ENCODE assay signal across 18 cellular contexts in genomic region chr3:65534825-65535224, GRCh38.
DNase-seq lines count a peak whose midpoint lies in the region; ATAC-seq, FAIRE-seq and TF ChIP-seq lines count a peak whose summit lies in the region.
"Had no signal": no experiment of that assay in that cellular context is flagged by ENCODE, and none has a peak within 500 bp of the region (broad histone marks: within the 10 kb centered on the region; RNA-seq: fewer than 3 reads in every experiment).

No MANE protein-coding gene starts in this region.

- no peak for FAIRE-seq in K562 (lab: Jason Lieb, UNC)

- H3K9me2 ChIP-seq in Loucy (replicated peaks; ENCODE audit: low read depth, low read length), result no peaks in the 10 kb centered on the region
- no peaks in the 10 kb centered on the region for H3K9me2 ChIP-seq in PC-9 (ENCODE audit: insufficient read depth)

- BruUV-seq in K562 (replicated peaks; lab: Mats Ljungman, UMichigan) (no TSS peak), PC-9 (replicated peaks; lab: Mats Ljungman, UMichigan) (no TSS peak)

- H4K20me1 ChIP-seq in Loucy (ENCODE audit: insufficient read depth, low read length, poor library complexity, severe bottlenecking), result no peaks in the 10 kb centered on the region
- no peaks in the 10 kb centered on the region for H4K20me1 ChIP-seq in K562 (replicated peaks; ENCODE audit: control insufficient read depth, insufficient read depth, low read length)
- no peaks in the 10 kb centered on the region for H4K20me1 ChIP-seq in PC-9 (ENCODE audit: insufficient read depth)

- H3K27ac ChIP-seq in K562 (ENCODE audit: extremely low read depth, low read depth, low read length) (peak overlapping the region; percentile 29; the same call in 1 of the 3 replicates), PC-9 (no peak overlapping the region)
- H3K27ac ChIP-seq: 22Rv1 had no signal

- intact Hi-C loops in K562 (cut with micrococcal nuclease), result no loop called here
- intact Hi-C loops in left ventricle myocardium superior (cut with micrococcal nuclease), result no loop called here
- intact Hi-C loops in PC-9 (cut with micrococcal nuclease; ENCODE audit: unreplicated experiment), result no loop called here

- H3K4me1 ChIP-seq in Loucy (ENCODE audit: insufficient read depth, low read length, poor library complexity, severe bottlenecking) (peaks cover 13% of the 10 kb centered on the region), K562 (replicated peaks in 1 of 2; ENCODE audit: control insufficient read depth in 2 of 2, insufficient read depth in 2 of 2, low read length in 2 of 2) (peaks cover 0 to 33% of the 10 kb centered on the region in 2 experiments; a peak in 3 of 5 replicates), PC-9 (replicated peaks; ENCODE audit: insufficient read depth) (no peaks in the 10 kb centered on the region)

- no peaks in the 10 kb centered on the region for H3K9me3 ChIP-seq in Loucy (ENCODE audit: insufficient read depth, low read depth, low read length)
- no peaks in the 10 kb centered on the region; the same call in 1 of the 2 replicates for H3K9me3 ChIP-seq in K562 (replicated peaks; ENCODE audit: control insufficient read depth, insufficient read depth, low read depth, low read length)
- H3K9me3 ChIP-seq in PC-9 (ENCODE audit: insufficient read depth, low read depth), result no peaks in the 10 kb centered on the region

- H3K27me3 ChIP-seq in Loucy (ENCODE audit: insufficient read depth, low read length, poor library complexity, severe bottlenecking), result no peaks in the 10 kb centered on the region
- no peaks in the 10 kb centered on the region for H3K27me3 ChIP-seq in K562 (ENCODE audit: control insufficient read depth in 2 of 2, insufficient read depth in 2 of 2, low read length in 2 of 2)
- H3K27me3 ChIP-seq in PC-9 (ENCODE audit: insufficient read depth, low read depth), result no peaks in the 10 kb centered on the region

- H3K9me1 ChIP-seq in K562 (ENCODE audit: control insufficient read depth, insufficient read depth, low read length), result no peaks in the 10 kb centered on the region

- H3K4me3 ChIP-seq in Loucy (ENCODE audit: low read length, poor library complexity, severe bottlenecking) (no peak overlapping the region), K562 (no peak overlapping the region), PC-9 (no peak overlapping the region)

- ATAC-seq in K562, result no peak
- ATAC-seq in left ventricle myocardium superior, result peak; percentile 83
- ATAC-seq: SK-N-SH treated with all-trans-retinoic acid at 6 μM for 48 hours, T-cell had no signal

- H3K4me2 ChIP-seq in Loucy (ENCODE audit: low read depth, low read length, poor library complexity, severe bottlenecking), result peak overlapping the region; percentile 19
- peak overlapping the region; percentile 14; the same call in 1 of the 2 replicates for H3K4me2 ChIP-seq in K562 (ENCODE audit: insufficient read depth, low read length)
- no peak overlapping the region for H3K4me2 ChIP-seq in PC-9

- H3F3A ChIP-seq in Loucy (ENCODE audit: low read depth), result no peaks in the 10 kb centered on the region
- H3F3A ChIP-seq in PC-9 (ENCODE audit: insufficient read depth, low read depth), result no peaks in the 10 kb centered on the region

- no peak for TF ChIP-seq RAD21 in K562 (CRISPR knock-in tag; conservative IDR thresholded peaks at IDR 0.05 in 1 of 2, IDR thresholded peaks at IDR 0.05 in 1 of 2)

- DNase-seq in NCI-H1092 treated with DMSO at 0.1 percent for 48 hours (lab: John Stamatoyannopoulos, UW) (peak; percentile 19), NCI-H1092 (lab: John Stamatoyannopoulos, UW) (no peak), K562 (ENCODE audit: extremely low read depth in 1 of 4, low spot score in 3 of 4) (no peak), left ventricle myocardium superior (no peak), PC-9 (no peak), ACHN (no peak)
- DNase-seq in activated CD4-positive, alpha-beta T cell treated with anti-CD3 and anti-CD28 coated beads, Interleukin-2, amount 50 U/mL, for 1 hour, result no peak
- DNase-seq: CD4-positive, CD25-positive, alpha-beta regulatory T cell; COR-L47; NCI-H1436 treated with DMSO at 0.1 percent for 48 hours; NCI-H2107; NCI-H226; NCI-H526; SIG-M5; T-cell had no signal

- TF ChIP-seq CTCF in Loucy (conservative IDR thresholded peaks at IDR 0.05; ENCODE audit: low read length), result no peak
- TF ChIP-seq CTCF in K562 (IDR thresholded peaks at IDR 0.05 in 2 of 3, conservative IDR thresholded peaks at IDR 0.05 in 1 of 3; ENCODE audit: insufficient read depth in 2 of 3, low read depth in 1 of 3, low read length in 3 of 3), result no peak
- TF ChIP-seq CTCF in PC-9 (conservative IDR thresholded peaks at IDR 0.05), result no peak

- in situ Hi-C loops in K562 (cut with MboI), result no loop called here
- in situ Hi-C loops in ACHN (cut with HindIII; ENCODE audit: low pct_ligation_motif_present, low pct_unique_long_range_greater_than_20kb, low sequenced_read_pairs), result no loop called here

- POLR2A ChIA-PET in K562 (lab: Yijun Ruan, JAX), result interaction anchor here (1.2 kb wide), 1 partner anchor 15 kb away, joined by 3 read pairs; no protein-coding TSS in a partner anchor
- POLR2A ChIA-PET in PC-9 (lab: Charles Lee; ENCODE audit: unreplicated experiment), result no interaction called here

- peak overlapping the region; percentile 53; the same call in 1 of the 2 replicates for H2AFZ ChIP-seq in Loucy (ENCODE audit: low read length)
- peak overlapping the region; percentile 49 for H2AFZ ChIP-seq in K562 (ENCODE audit: low read depth, low read length)
- H2AFZ ChIP-seq in PC-9, result no peak overlapping the region

- 100% methylated on average over 1 of the region's 3 CpGs for WGBS in K562 (ENCODE audit: insufficient coverage, low coverage, missing lambda C conversion rate)

- no peak for TF ChIP-seq EP300 in K562 (IDR thresholded peaks at IDR 0.05; ENCODE audit: low read length)

- H3K9ac ChIP-seq in Loucy (ENCODE audit: low read depth, low read length, poor library complexity, severe bottlenecking), result no peak overlapping the region
- no peak overlapping the region for H3K9ac ChIP-seq in K562 (ENCODE audit: insufficient read depth in 1 of 2, low read depth in 2 of 2, low read length in 2 of 2)

- no peaks in the 10 kb centered on the region for H3K79me2 ChIP-seq in Loucy (ENCODE audit: insufficient read depth, low read length)
- H3K79me2 ChIP-seq in K562 (ENCODE audit: control insufficient read depth, insufficient read depth, low read length), result peaks cover 78% of the 10 kb centered on the region
- 0 out of 2 replicates have a peak, but pooled peaks cover 5% of the 10 kb centered on the region for H3K79me2 ChIP-seq in PC-9 (ENCODE audit: low read depth)

- no peaks in the 10 kb centered on the region for H3K36me3 ChIP-seq in Loucy (ENCODE audit: insufficient read depth, low read length)
- no peaks in the 10 kb centered on the region for H3K36me3 ChIP-seq in K562 (ENCODE audit: control insufficient read depth, insufficient read depth, low read length)
- H3K36me3 ChIP-seq in PC-9 (ENCODE audit: low read depth), result no peaks in the 10 kb centered on the region

- no peak for TF ChIP-seq POLR2A in K562 (conservative IDR thresholded peaks at IDR 0.05)

- CTCF ChIA-PET in K562 (lab: Yijun Ruan, JAX; ENCODE audit: low intra/inter-chr PET ratio), result no interaction called here
- CTCF ChIA-PET in PC-9 (lab: Charles Lee), result no interaction called here

TF ChIP-seq in K562, 482 proteins besides CTCF, POLR2A, EP300 and RAD21:
- TF ChIP-seq DNMT1 (IDR thresholded peaks at IDR 0.05), result no peak
- no peak for TF ChIP-seq FOXP4 (CRISPR knock-in tag; IDR thresholded peaks at IDR 0.05; ENCODE audit: borderline replicate concordance)
- TF ChIP-seq POLR2G (IDR thresholded peaks at IDR 0.05; ENCODE audit: low read depth, low read length), result no peak
- TF ChIP-seq ZNF143 (CRISPR knock-in tag; IDR thresholded peaks at IDR 0.05), result no peak
- TF ChIP-seq MYBL2 (IDR thresholded peaks at IDR 0.05; ENCODE audit: low read depth), result no peak
- no peak for TF ChIP-seq MYBL2 (CRISPR knock-in tag; IDR thresholded peaks at IDR 0.05; ENCODE audit: borderline replicate concordance)
- no peak for TF ChIP-seq HDGF (IDR thresholded peaks at IDR 0.05)
- no peak for TF ChIP-seq DACH1 (IDR thresholded peaks at IDR 0.05; ENCODE audit: partially characterized antibody)
- TF ChIP-seq RBM14 (IDR thresholded peaks at IDR 0.05; ENCODE audit: borderline replicate concordance, insufficient read depth, low read depth, low read length), result no peak
- TF ChIP-seq ZNF699 (CRISPR knock-in tag; IDR thresholded peaks at IDR 0.05; ENCODE audit: insufficient replicate concordance), result no peak
- no peak for TF ChIP-seq SRSF1 (IDR thresholded peaks at IDR 0.05; ENCODE audit: low read depth, low read length)
- TF ChIP-seq SIRT6 (IDR thresholded peaks at IDR 0.05; ENCODE audit: low read depth, low read length), result no peak
- no peak for TF ChIP-seq SRSF7 (optimal IDR thresholded peaks at IDR 0.05; ENCODE audit: low read depth, low read length)
